15 cellular contexts compared by ENCODE assay signal in genomic region chr2:108491848-108492247, GRCh38.
"Had no signal": no experiment of that assay in that cellular context is flagged by ENCODE, and none has a peak within 500 bp of the region (broad histone marks: within the 10 kb centered on the region; RNA-seq: fewer than 3 reads in every experiment).

No MANE protein-coding gene starts in this region.

- H3K27ac ChIP-seq: ovary, SJCRH30, testis, VCaP had no signal

- H3K9me3 Mint-ChIP-seq: nephron progenitor cell; stimulated activated naive CD8-positive, alpha-beta T cell treated with anti-CD3 and anti-CD28 coated beads, Interleukin-15, amount 100 ng/mL, for 72 hours had no signal

- H3K27me3 ChIP-seq: ovary, SJCRH30, testis had no signal

- H3K4me3 ChIP-seq: ovary, SJCRH30, testis had no signal

- H3K9me3 ChIP-seq: ovary, SJCRH30, testis had no signal

- H3K36me3 ChIP-seq: ovary had no signal

- ATAC-seq: activated CD8-positive, alpha-beta memory T cell treated with anti-CD3 and anti-CD28 coated beads, Interleukin-2, amount 10 ng/mL, durations not matched to agents 7 days and 5 days; left lobe of liver; stimulated activated naive CD8-positive, alpha-beta T cell treated with anti-CD3 and anti-CD28 coated beads, Interleukin-15, amount 100 ng/mL, for 72 hours had no signal

- H3K27ac Mint-ChIP-seq: activated CD8-positive, alpha-beta memory T cell treated with anti-CD3 and anti-CD28 coated beads, Interleukin-2, amount 10 ng/mL, durations not matched to agents 7 days and 5 days; stimulated activated naive CD8-positive, alpha-beta T cell treated with anti-CD3 and anti-CD28 coated beads, Interleukin-15, amount 100 ng/mL, for 72 hours had no signal

- H3K27me3 Mint-ChIP-seq: activated CD8-positive, alpha-beta memory T cell treated with anti-CD3 and anti-CD28 coated beads, Interleukin-2, amount 10 ng/mL, durations not matched to agents 7 days and 5 days; stimulated activated naive CD8-positive, alpha-beta T cell treated with anti-CD3 and anti-CD28 coated beads, Interleukin-15, amount 100 ng/mL, for 72 hours had no signal

- H3K4me1 ChIP-seq: SJCRH30, testis had no signal

- H3K4me1 Mint-ChIP-seq: nephron progenitor cell had no signal

- DNase-seq: activated CD4-positive, alpha-beta T cell treated with anti-CD3 and anti-CD28 coated beads for 4 hours; activated CD8-positive, alpha-beta memory T cell treated with anti-CD3 and anti-CD28 coated beads, Interleukin-2, amount 10 ng/mL, durations not matched to agents 7 days and 5 days; activated naive CD4-positive, alpha-beta T cell; effector CD4-positive, alpha-beta T cell; nephron progenitor cell; ovary; SJCRH30; stimulated activated CD4-positive, alpha-beta T cell treated with anti-CD3 and anti-CD28 coated beads, Interleukin-15, amount 100 ng/mL, for 24 hours; stimulated activated CD4-positive, alpha-beta T cell treated with anti-CD3 and anti-CD28 coated beads, Interleukin-4, amount 100 ng/mL, for 24 hours; stimulated activated naive CD8-positive, alpha-beta T cell treated with anti-CD3 and anti-CD28 coated beads, Interleukin-15, amount 100 ng/mL, for 72 hours; testis had no signal

- FAIRE-seq: colon, endothelial cell of umbilical vein had no signal

- H3K4me3 Mint-ChIP-seq: activated CD8-positive, alpha-beta memory T cell treated with anti-CD3 and anti-CD28 coated beads, Interleukin-2, amount 10 ng/mL, durations not matched to agents 7 days and 5 days; nephron progenitor cell had no signal
